Comparison of ENCODE assay signal across 19 cellular contexts in genomic region chr1:164709108-164709507, GRCh38.
DNase-seq lines count a peak whose midpoint lies in the region; ATAC-seq, FAIRE-seq and TF ChIP-seq lines count a peak whose summit lies in the region.
"Had no signal": no experiment of that assay in that cellular context is flagged by ENCODE, and none has a peak within 500 bp of the region (broad histone marks: within the 10 kb centered on the region; RNA-seq: fewer than 3 reads in every experiment).

No MANE protein-coding gene starts in this region.

- WGBS in K562 (ENCODE audit: insufficient coverage, low coverage, missing lambda C conversion rate): 33% methylated on average over 4 of the region's 4 CpGs
- WGBS in mesenchymal stem cell: 86% methylated on average over 4 of the region's 4 CpGs
- no CpG with 5 or more reads among the region's 4 CpGs for WGBS in mesendoderm (ENCODE audit: extremely low coverage, insufficient coverage, low lambda C conversion rate)

- no peaks in the 10 kb centered on the region for H3K9me1 ChIP-seq in K562 (ENCODE audit: control insufficient read depth, insufficient read depth, low read length)

- TF ChIP-seq RAD21 in K562 (CRISPR knock-in tag; conservative IDR thresholded peaks at IDR 0.05 in 1 of 2, IDR thresholded peaks at IDR 0.05 in 1 of 2): no peak

- H3K9ac ChIP-seq in K562 (ENCODE audit: insufficient read depth in 1 of 2, low read depth in 2 of 2, low read length in 2 of 2) (no peak overlapping the region), mesenchymal stem cell (ENCODE audit: low read length) (no peak overlapping the region), mesendoderm (ENCODE audit: low read length) (no peak overlapping the region)
- H3K9ac ChIP-seq: BLaER1 had no signal

- H2BK12ac ChIP-seq in mesenchymal stem cell (ENCODE audit: low read length in 2 of 2): peak overlapping the region; percentile 2 to 27

- H3K4me3 ChIP-seq in K562 (no peak overlapping the region), mesenchymal stem cell (ENCODE audit: insufficient read depth in 1 of 2, low read depth in 1 of 2, low read length in 2 of 2) (no peak overlapping the region), uterus (no peak overlapping the region), mesendoderm (ENCODE audit: low read length) (no peak overlapping the region)
- H3K4me3 ChIP-seq: BLaER1 had no signal

- H4K91ac ChIP-seq in mesenchymal stem cell (ENCODE audit: low read length): no peak overlapping the region

- POLR2A ChIA-PET in K562 (lab: Yijun Ruan, JAX): no interaction called here

- H3K4ac ChIP-seq in mesenchymal stem cell (ENCODE audit: low read depth in 1 of 2, low read length in 2 of 2) (no peak overlapping the region), mesendoderm (ENCODE audit: low read depth, low read length) (no peak overlapping the region)

- H3K23ac ChIP-seq in mesenchymal stem cell (ENCODE audit: low read length in 2 of 2) (no peak overlapping the region), mesendoderm (ENCODE audit: low read length) (no peak overlapping the region)

- peak overlapping the region; percentile 64; the same call in 1 of the 2 replicates for H2AFZ ChIP-seq in K562 (ENCODE audit: low read depth, low read length)
- no peak overlapping the region for H2AFZ ChIP-seq in mesenchymal stem cell (ENCODE audit: low read depth, low read length)

- DNase-seq in SKM-1 treated with dmso at 0.1 percent for 144 hours (lab: John Stamatoyannopoulos, UW; ENCODE audit: unreplicated experiment) (peak; percentile 21), SKM-1 (lab: John Stamatoyannopoulos, UW; ENCODE audit: unreplicated experiment) (no peak), K562 (ENCODE audit: extremely low read depth in 1 of 4, low spot score in 3 of 4) (no peak), mesenchymal stem cell (peak; percentile 67), uterus (no peak), mesendoderm (no peak)
- DNase-seq: 8988T; activated CD8-positive, alpha-beta T cell treated with anti-CD3 and anti-CD28 coated beads, Interleukin-2, amount 10 ng/mL, durations not matched to agents 7 days and 5 days; DMS 273 treated with DMSO at 0.1 percent for 48 hours; KBM-7; left cardiac atrium; NCI-H1105; NCI-H774; stimulated activated CD4-positive, alpha-beta T cell treated with anti-CD3 and anti-CD28 coated beads, Interleukin-2, amount 100 ng/mL, for 48 hours; T-cell had no signal

- H3K14ac ChIP-seq in mesenchymal stem cell (ENCODE audit: low read length in 2 of 2): no peak overlapping the region

- CTCF ChIA-PET in K562 (lab: Yijun Ruan, JAX; ENCODE audit: low intra/inter-chr PET ratio): no interaction called here

- in situ Hi-C loops in K562 (cut with MboI): no loop called here

- no TSS peak for BruUV-seq in K562 (replicated peaks; lab: Mats Ljungman, UMichigan)

- H2BK5ac ChIP-seq in mesenchymal stem cell (ENCODE audit: low read depth, low read length, poor library complexity, severe bottlenecking): no peak overlapping the region
- no peak overlapping the region for H2BK5ac ChIP-seq in mesendoderm (ENCODE audit: low read length)

- H3K36me3 ChIP-seq in K562 (ENCODE audit: control insufficient read depth, insufficient read depth, low read length) (no peaks in the 10 kb centered on the region), mesenchymal stem cell (ENCODE audit: control insufficient read depth in 1 of 2, insufficient read depth in 2 of 2, low read depth in 1 of 2, low read length in 2 of 2) (peaks cover 0 to 3% of the 10 kb centered on the region in 2 experiments), uterus (no peaks in the 10 kb centered on the region), mesendoderm (ENCODE audit: control insufficient read depth, insufficient read depth, low read length) (no peaks in the 10 kb centered on the region)

- no peaks in the 10 kb centered on the region for H3K27me3 ChIP-seq in K562 (ENCODE audit: control insufficient read depth in 2 of 2, insufficient read depth in 2 of 2, low read length in 2 of 2)
- no peaks in the 10 kb centered on the region for H3K27me3 ChIP-seq in mesenchymal stem cell (ENCODE audit: control insufficient read depth in 1 of 2, insufficient read depth in 1 of 2, low read length in 2 of 2)
- no peaks in the 10 kb centered on the region for H3K27me3 ChIP-seq in uterus
- no peaks in the 10 kb centered on the region for H3K27me3 ChIP-seq in mesendoderm (ENCODE audit: insufficient read depth, low read length, poor library complexity)
- H3K27me3 ChIP-seq: BLaER1 had no signal

- H3K27ac ChIP-seq in K562 (ENCODE audit: extremely low read depth, low read depth, low read length): no peak overlapping the region
- H3K27ac ChIP-seq in mesenchymal stem cell (ENCODE audit: low read length, poor library complexity, severe bottlenecking): no peak overlapping the region
- peak overlapping the region; percentile 85 to 92 for H3K27ac ChIP-seq in uterus
- H3K27ac ChIP-seq in mesendoderm (ENCODE audit: low read depth, low read length): no peak overlapping the region
- H3K27ac ChIP-seq: BLaER1 had no signal

- FAIRE-seq in K562 (lab: Jason Lieb, UNC): no peak

- no peak for TF ChIP-seq EP300 in K562 (IDR thresholded peaks at IDR 0.05; ENCODE audit: low read length)

- TF ChIP-seq CTCF in K562 (IDR thresholded peaks at IDR 0.05 in 2 of 3, conservative IDR thresholded peaks at IDR 0.05 in 1 of 3; ENCODE audit: insufficient read depth in 2 of 3, low read depth in 1 of 3, low read length in 3 of 3) (no peak), uterus (IDR thresholded peaks at IDR 0.05) (no peak)

- peaks cover 2% of the 10 kb centered on the region for H3K79me1 ChIP-seq in mesenchymal stem cell (replicated peaks; ENCODE audit: low read length, poor library complexity, severe bottlenecking)
- peaks cover 14% of the 10 kb centered on the region for H3K79me1 ChIP-seq in mesendoderm (ENCODE audit: low read length)

- TF ChIP-seq POLR2A in K562 (conservative IDR thresholded peaks at IDR 0.05) (no peak), uterus (IDR thresholded peaks at IDR 0.05) (no peak)

- H3K79me2 ChIP-seq in K562 (ENCODE audit: control insufficient read depth, insufficient read depth, low read length) (no peaks in the 10 kb centered on the region), mesendoderm (ENCODE audit: control insufficient read depth, insufficient read depth, low read length) (peaks cover 2% of the 10 kb centered on the region)

- H2BK15ac ChIP-seq in mesenchymal stem cell (ENCODE audit: low read depth, poor library complexity, severe bottlenecking) (no peak overlapping the region), mesendoderm (replicated peaks; ENCODE audit: low read depth) (no peak overlapping the region)

- peak overlapping the region; percentile 5 for H4K8ac ChIP-seq in mesenchymal stem cell (ENCODE audit: low read length)
- no peak overlapping the region for H4K8ac ChIP-seq in mesendoderm (ENCODE audit: low read depth, low read length)

- intact Hi-C loops in K562 (cut with micrococcal nuclease): no loop called here
- intact Hi-C loops in uterus (cut with DNase I; ENCODE audit: low total_unique reads): no loop called here

- H3K4me1 ChIP-seq in K562 (replicated peaks in 1 of 2; ENCODE audit: control insufficient read depth in 2 of 2, insufficient read depth in 2 of 2, low read length in 2 of 2) (peaks cover 16 to 40% of the 10 kb centered on the region in 2 experiments; a peak in 3 of 5 replicates), mesenchymal stem cell (ENCODE audit: control insufficient read depth, insufficient read depth, low read depth, low read length) (peaks cover 3% of the 10 kb centered on the region), uterus (peaks cover 8 to 25% of the 10 kb centered on the region in 2 donors), mesendoderm (ENCODE audit: control insufficient read depth, low read depth, low read length) (peaks cover 23% of the 10 kb centered on the region)

- no peak overlapping the region for H4K5ac ChIP-seq in mesendoderm (ENCODE audit: low read length)

- no peaks in the 10 kb centered on the region for H3K9me3 ChIP-seq in K562 (replicated peaks; ENCODE audit: control insufficient read depth, insufficient read depth, low read depth, low read length)
- no peaks in the 10 kb centered on the region for H3K9me3 ChIP-seq in mesenchymal stem cell (ENCODE audit: control insufficient read depth, low read length)
- no peaks in the 10 kb centered on the region for H3K9me3 ChIP-seq in uterus
- H3K9me3 ChIP-seq: BLaER1 had no signal

- H3K4me2 ChIP-seq in K562 (ENCODE audit: insufficient read depth, low read length) (no peak overlapping the region), mesenchymal stem cell (ENCODE audit: low read length, poor library complexity, severe bottlenecking) (no peak overlapping the region), mesendoderm (ENCODE audit: low read length) (no peak overlapping the region)
- H3K4me2 ChIP-seq: BLaER1 had no signal

- ATAC-seq in K562: no peak
- no peak for ATAC-seq in HG02759 (IDR thresholded peaks at IDR 0.05; ENCODE audit: unreplicated experiment)
- no peak for ATAC-seq in GM21529 (IDR thresholded peaks at IDR 0.05; ENCODE audit: unreplicated experiment)
- ATAC-seq: activated CD8-positive, alpha-beta T cell treated with anti-CD3 and anti-CD28 coated beads, Interleukin-2, amount 10 ng/mL, durations not matched to agents 7 days and 5 days; left cardiac atrium; sciatic nerve; T-cell had no signal

- H2BK120ac ChIP-seq in mesenchymal stem cell (ENCODE audit: low read depth, low read length) (no peak overlapping the region), mesendoderm (ENCODE audit: low read depth, low read length) (no peak overlapping the region)

- H4K20me1 ChIP-seq in K562 (replicated peaks; ENCODE audit: control insufficient read depth, insufficient read depth, low read length): no peaks in the 10 kb centered on the region

- H3K56ac ChIP-seq in mesendoderm (ENCODE audit: low read length): no peak overlapping the region

- no peak overlapping the region for H2AK5ac ChIP-seq in mesenchymal stem cell (ENCODE audit: low read length, severe bottlenecking)
- no peak overlapping the region for H2AK5ac ChIP-seq in mesendoderm (ENCODE audit: low read length)

- H3K18ac ChIP-seq in mesenchymal stem cell (ENCODE audit: low read depth in 1 of 2, low read length in 2 of 2) (peak overlapping the region in 1 of 2 experiments; percentile 54), mesendoderm (ENCODE audit: low read length) (no peak overlapping the region)

TF ChIP-seq in K562, 482 proteins besides CTCF, POLR2A, EP300 and RAD21 (continues in another document):
- no peak for TF ChIP-seq ZNF146 (CRISPR knock-in tag; IDR thresholded peaks at IDR 0.05; ENCODE audit: unreplicated experiment)
- no peak for TF ChIP-seq ZNF764 (CRISPR knock-in tag; IDR thresholded peaks at IDR 0.05; ENCODE audit: low read depth)
- TF ChIP-seq ZNF551 (CRISPR knock-in tag; IDR thresholded peaks at IDR 0.05): no peak
- no peak for TF ChIP-seq NFRKB (IDR thresholded peaks at IDR 0.05; ENCODE audit: low read depth)
- no peak for TF ChIP-seq NCOA4 (IDR thresholded peaks at IDR 0.05; ENCODE audit: partially characterized antibody)
- no peak for TF ChIP-seq POLR2H (tag; IDR thresholded peaks at IDR 0.05; ENCODE audit: low read depth)

Comparison
In these comparisons a context has a peak if more than half of its experiments do, and no peak if none do; other contexts are left out.
1. DNase-seq: peak in SKM-1 treated with dmso at 0.1 percent for 144 hours (single experiment) and mesenchymal stem cell (single experiment); none in SKM-1 (single experiment), K562 (0 of 4), uterus (0 of 2) and mesendoderm (single experiment).
2. H3K27ac ChIP-seq: peak in uterus (2 of 2); none in K562 (single experiment), mesenchymal stem cell (single experiment) and mesendoderm (single experiment).